ENCODE assay signal across 11 cellular contexts in the genomic region with DNA sequence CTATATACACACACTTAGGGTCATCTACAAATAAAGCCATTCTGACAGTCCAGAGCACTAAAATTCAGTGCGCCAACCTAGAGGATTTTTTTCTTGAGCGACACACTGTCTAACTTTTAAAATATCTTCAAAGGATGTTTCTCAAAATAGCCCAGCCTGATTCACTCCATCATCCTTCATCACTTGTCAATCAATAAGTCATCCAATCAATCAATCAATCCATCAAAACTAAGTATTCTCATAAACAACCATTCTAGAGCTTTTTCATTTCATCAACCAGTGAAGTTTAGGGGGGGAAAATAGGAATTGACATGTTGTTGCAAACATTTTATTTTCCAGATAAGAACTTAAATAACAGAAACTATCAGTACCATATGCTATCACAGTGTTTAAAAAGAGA.
"Had no signal": no experiment of that assay in that cellular context is flagged by ENCODE, and none has a peak within 500 bp of the region (broad histone marks: within the 10 kb centered on the region; RNA-seq: fewer than 3 reads in every experiment).

No MANE protein-coding gene starts in this region.

- H3K36me3 ChIP-seq: HAP-1 had no signal

- FAIRE-seq: H1, H54 had no signal

- H3K27ac ChIP-seq: GM23248 had no signal

- DNase-seq: GM23248, GOT3, H7, H9, HCEC 1CT, HFFc6 had no signal

- H3K9ac ChIP-seq: GM23248 had no signal

- ATAC-seq: GM23338, HCT116 had no signal

- H3K4me2 ChIP-seq: GM23338 had no signal

- H2AFZ ChIP-seq: GM23248, GM23338 had no signal

- H3K9me3 ChIP-seq: HAP-1 had no signal

- H3K4me3 ChIP-seq: GM23248, GM23338, HAP-1 had no signal

- H3K4me1 ChIP-seq: HAP-1 had no signal
